Comparison of ENCODE assay signal across 25 cellular contexts in the genomic region with DNA sequence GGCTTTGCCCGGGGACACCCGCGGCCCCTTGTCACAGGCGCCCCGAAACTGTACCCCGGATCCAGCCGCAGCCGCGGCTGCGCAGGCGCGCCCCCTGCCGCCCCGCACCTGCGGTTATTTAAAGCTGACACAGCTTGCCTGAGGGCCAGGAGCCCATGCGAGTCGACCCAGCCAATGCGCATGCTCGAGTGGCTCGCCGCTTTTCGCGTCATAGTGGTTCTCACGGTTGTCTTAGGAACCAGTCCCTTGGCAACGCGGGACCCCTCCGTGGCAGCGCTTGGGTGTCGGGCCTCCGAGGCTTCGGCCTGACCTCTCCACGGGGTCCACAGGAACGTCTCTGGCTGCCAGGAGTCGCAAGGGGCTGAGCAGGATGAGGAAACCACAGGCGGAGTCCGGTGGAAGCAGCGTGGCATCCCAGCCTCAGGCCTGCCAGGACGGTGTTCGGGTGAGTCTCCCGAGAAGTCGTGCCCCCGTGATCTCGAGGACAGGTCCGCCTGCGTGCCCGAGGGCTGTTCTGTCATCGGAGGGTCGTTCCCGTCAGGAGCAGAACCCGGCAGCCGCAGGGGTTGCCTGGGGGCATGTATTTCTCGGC.
"Had no signal": no experiment of that assay in that cellular context is flagged by ENCODE, and none has a peak within 500 bp of the region (broad histone marks: within the 10 kb centered on the region; RNA-seq: fewer than 3 reads in every experiment).

No MANE protein-coding gene starts in this region.

- H3K27ac ChIP-seq: colonic mucosa, esophagus squamous epithelium, gastroesophageal sphincter, hepatocyte, left ventricle myocardium inferior, neural progenitor cell, ovary, right lobe of liver, stomach had no signal

- H3K27me3 Mint-ChIP-seq: natural killer cell treated with Interleukin-12 subunit alpha and Interleukin-12 subunit beta and Interleukin-15 and Interleukin-18, amount 100 ng/mL, for 72 hours; progenitor cell of endocrine pancreas; stimulated activated naive B cell treated with anti-CD40 and anti-IgM and Interleukin-4, amounts not matched to agents 10 μg/mL and 1 μg/mL and 100 μg/mL, for 72 hours had no signal

- H3K4me3 Mint-ChIP-seq: natural killer cell treated with Interleukin-12 subunit alpha and Interleukin-12 subunit beta and Interleukin-15 and Interleukin-18, amount 100 ng/mL, for 72 hours; neural progenitor cell; stimulated activated naive B cell treated with anti-CD40 and anti-IgM and Interleukin-4, amounts not matched to agents 10 μg/mL and 1 μg/mL and 100 μg/mL, for 72 hours had no signal

- H3K27ac Mint-ChIP-seq: natural killer cell treated with Interleukin-12 subunit alpha and Interleukin-12 subunit beta and Interleukin-15 and Interleukin-18, amount 100 ng/mL, for 72 hours; neural progenitor cell; progenitor cell of endocrine pancreas; stimulated activated naive B cell treated with anti-CD40 and anti-IgM and Interleukin-4, amounts not matched to agents 10 μg/mL and 1 μg/mL and 100 μg/mL, for 72 hours had no signal

- H3K9me3 ChIP-seq: colonic mucosa, ovary, right lobe of liver had no signal

- H3K36me3 ChIP-seq: colonic mucosa, esophagus squamous epithelium, gastroesophageal sphincter, left ventricle myocardium inferior, neural progenitor cell, ovary, right lobe of liver, stomach had no signal

- H3K4me1 ChIP-seq: colonic mucosa, esophagus squamous epithelium, gastroesophageal sphincter, left ventricle myocardium inferior, neural progenitor cell, right lobe of liver, stomach had no signal

- H3K27me3 ChIP-seq: colonic mucosa, esophagus squamous epithelium, hepatocyte, neural progenitor cell, ovary, right lobe of liver, stomach had no signal

- H3K4me3 ChIP-seq: colonic mucosa, esophagus squamous epithelium, gastroesophageal sphincter, hepatocyte, left ventricle myocardium inferior, lung, neural progenitor cell, ovary, right lobe of liver, stomach had no signal

- DNase-seq: colonic mucosa; dermis blood vessel endothelial cell; esophagus squamous epithelium; foreskin fibroblast; kidney; left ventricle myocardium inferior; mesenchymal stem cell; midbrain; nucleus accumbens; ovary; right lobe of liver; stimulated activated CD4-positive, alpha-beta T cell treated with anti-CD3 and anti-CD28 coated beads, Interleukin-15, amount 100 ng/mL, for 24 hours; stimulated activated CD4-positive, alpha-beta T cell treated with anti-CD3 and anti-CD28 coated beads, Interleukin-1b, Interleukin-23, amount 100 ng/mL, for 48 hours; stimulated activated CD4-positive, alpha-beta T cell treated with anti-CD3 and anti-CD28 coated beads, Interleukin-4, amount 100 ng/mL, for 24 hours; stimulated activated naive B cell treated with anti-CD40 and anti-IgM and Interleukin-4, amounts not matched to agents 10 μg/mL and 1 μg/mL and 100 μg/mL, for 72 hours; stomach; substantia nigra; trophoblast cell had no signal

- ATAC-seq: gastroesophageal sphincter; left cardiac atrium; natural killer cell treated with Interleukin-12 subunit alpha and Interleukin-12 subunit beta and Interleukin-15 and Interleukin-18, amount 100 ng/mL, for 72 hours; right lobe of liver; stimulated activated naive B cell treated with anti-CD40 and anti-IgM and Interleukin-4, amounts not matched to agents 10 μg/mL and 1 μg/mL and 100 μg/mL, for 72 hours had no signal

- H3K4me1 Mint-ChIP-seq: neural progenitor cell; stimulated activated naive B cell treated with anti-CD40 and anti-IgM and Interleukin-4, amounts not matched to agents 10 μg/mL and 1 μg/mL and 100 μg/mL, for 72 hours had no signal
